In genomic region chr5:137220523-137220927, GRCh38 we compare ENCODE assay signal across 8 cellular contexts.
DNase-seq lines count a peak whose midpoint lies in the region; ATAC-seq and TF ChIP-seq lines count a peak whose summit lies in the region.

No MANE protein-coding gene starts in this region.

- no peaks in the 10 kb centered on the region for H3K9me3 Mint-ChIP-seq in stimulated activated effector memory CD8-positive, alpha-beta T cell treated with anti-CD3 and anti-CD28 coated beads, Interleukin-12 subunit alpha, Interleukin-12 subunit beta, amount 100 ng/mL, for 72 hours

- no peak overlapping the region for H3K27ac Mint-ChIP-seq in stimulated activated effector memory CD8-positive, alpha-beta T cell treated with anti-CD3 and anti-CD28 coated beads, Interleukin-12 subunit alpha, Interleukin-12 subunit beta, amount 100 ng/mL, for 72 hours

- no peaks in the 10 kb centered on the region for H3K9me2 ChIP-seq in Loucy (replicated peaks; ENCODE audit: low read depth, low read length)

- H3K36me3 Mint-ChIP-seq in stimulated activated effector memory CD8-positive, alpha-beta T cell treated with anti-CD3 and anti-CD28 coated beads, Interleukin-12 subunit alpha, Interleukin-12 subunit beta, amount 100 ng/mL, for 72 hours = no peaks in the 10 kb centered on the region

- no peak overlapping the region for H3K27ac ChIP-seq in gastroesophageal sphincter

- no peaks in the 10 kb centered on the region for H3K4me1 Mint-ChIP-seq in stimulated activated effector memory CD8-positive, alpha-beta T cell treated with anti-CD3 and anti-CD28 coated beads, Interleukin-12 subunit alpha, Interleukin-12 subunit beta, amount 100 ng/mL, for 72 hours

- no peak overlapping the region for H2AFZ ChIP-seq in Loucy (ENCODE audit: low read length)

- H3F3A ChIP-seq in Loucy (ENCODE audit: low read depth) = no peaks in the 10 kb centered on the region

- peak; percentile 50 for ATAC-seq in gastroesophageal sphincter
- ATAC-seq in stimulated activated effector memory CD8-positive, alpha-beta T cell treated with anti-CD3 and anti-CD28 coated beads, Interleukin-12 subunit alpha, Interleukin-12 subunit beta, amount 100 ng/mL, for 72 hours = peak; percentile 62

- TF ChIP-seq CTCF in Loucy (conservative IDR thresholded peaks at IDR 0.05; ENCODE audit: low read length) (peak; percentile 77), gastroesophageal sphincter (IDR thresholded peaks at IDR 0.05) (peak in 1 of 4 experiments; percentile 34)

- H3K36me3 ChIP-seq in H7 (replicated peaks; ENCODE audit: control insufficient read depth, insufficient read depth, low read length) (no peaks in the 10 kb centered on the region), Loucy (ENCODE audit: insufficient read depth, low read length) (no peaks in the 10 kb centered on the region), gastroesophageal sphincter (no peaks in the 10 kb centered on the region)

- 71 to 74% methylated on average over 3 of the region's 3 CpGs for WGBS in gastroesophageal sphincter (ENCODE audit: low coverage in 1 of 2), 2 donors

- TF ChIP-seq EP300 in gastroesophageal sphincter (IDR thresholded peaks at IDR 0.05) = no peak

- H3K27me3 ChIP-seq in H7 (ENCODE audit: control insufficient read depth, insufficient read depth, low read length) (no peaks in the 10 kb centered on the region), Loucy (ENCODE audit: insufficient read depth, low read length, poor library complexity, severe bottlenecking) (no peaks in the 10 kb centered on the region), gastroesophageal sphincter (no peaks in the 10 kb centered on the region)

- no peaks in the 10 kb centered on the region for H3K79me2 ChIP-seq in Loucy (ENCODE audit: insufficient read depth, low read length)

- no peak overlapping the region for H3K4me3 Mint-ChIP-seq in stimulated activated effector memory CD8-positive, alpha-beta T cell treated with anti-CD3 and anti-CD28 coated beads, Interleukin-12 subunit alpha, Interleukin-12 subunit beta, amount 100 ng/mL, for 72 hours

- no peak overlapping the region for H3K9ac ChIP-seq in Loucy (ENCODE audit: low read depth, low read length, poor library complexity, severe bottlenecking)

- H4K20me1 ChIP-seq in Loucy (ENCODE audit: insufficient read depth, low read length, poor library complexity, severe bottlenecking) = no peaks in the 10 kb centered on the region

- H3K4me1 ChIP-seq in Loucy (ENCODE audit: insufficient read depth, low read length, poor library complexity, severe bottlenecking) (no peaks in the 10 kb centered on the region), gastroesophageal sphincter (peaks cover 0 to 17% (median 0%) of the 10 kb centered on the region in 3 donors)

- no peak overlapping the region for H3K4me2 ChIP-seq in Loucy (ENCODE audit: low read depth, low read length, poor library complexity, severe bottlenecking)

- DNase-seq in DMS153 (lab: John Stamatoyannopoulos, UW) (peak; percentile 41), DMS153 treated with DMSO at 0.1 percent for 48 hours (lab: John Stamatoyannopoulos, UW; ENCODE audit: unreplicated experiment) (no peak), H7 (peak; percentile 40), SKM-1 (lab: John Stamatoyannopoulos, UW; ENCODE audit: unreplicated experiment) (peak; percentile 52)
- DNase-seq in stimulated activated effector memory CD8-positive, alpha-beta T cell treated with anti-CD3 and anti-CD28 coated beads, Interleukin-12 subunit alpha, Interleukin-12 subunit beta, amount 100 ng/mL, for 72 hours (ENCODE audit: low spot score in 2 of 2) = no peak
- no peak for DNase-seq in stimulated activated CD4-positive, alpha-beta T cell treated with anti-CD3 and anti-CD28 coated beads, Interleukin-12 subunit alpha, Interleukin-12 subunit beta, amount 100 ng/mL, for 4 hours

- H3K4me3 ChIP-seq in H7 (ENCODE audit: insufficient read depth, low read depth, low read length) (no peak overlapping the region), Loucy (ENCODE audit: low read length, poor library complexity, severe bottlenecking) (no peak overlapping the region), gastroesophageal sphincter (no peak overlapping the region)

- no peak for TF ChIP-seq POLR2A in gastroesophageal sphincter (IDR thresholded peaks at IDR 0.05)

- no peaks in the 10 kb centered on the region for H3K9me3 ChIP-seq in Loucy (ENCODE audit: insufficient read depth, low read depth, low read length)
- no peaks in the 10 kb centered on the region for H3K9me3 ChIP-seq in gastroesophageal sphincter

Comparison
In these comparisons a context has a peak if more than half of its experiments do, and no peak if none do; other contexts are left out.
1. DNase-seq: peak in DMS153 (single experiment), H7 (single experiment) and SKM-1 (single experiment); none in DMS153 treated with DMSO at 0.1 percent for 48 hours (single experiment), stimulated activated effector memory CD8-positive, alpha-beta T cell treated with anti-CD3 and anti-CD28 coated beads, Interleukin-12 subunit alpha, Interleukin-12 subunit beta, amount 100 ng/mL, for 72 hours (0 of 2) and stimulated activated CD4-positive, alpha-beta T cell treated with anti-CD3 and anti-CD28 coated beads, Interleukin-12 subunit alpha, Interleukin-12 subunit beta, amount 100 ng/mL, for 4 hours (single experiment).